Comparison of ENCODE assay signal across 31 cellular contexts in genomic region chr1:101964708-101965107, GRCh38. TPM values are rescaled to one million over a fixed set of nuclear protein-coding genes. Genes with fewer than 3 reads are reported as not detected.
"Had no signal": no experiment of that assay in that cellular context is flagged by ENCODE, and none has a peak within 500 bp of the region (broad histone marks: within the 10 kb centered on the region; RNA-seq: fewer than 3 reads in every experiment).

No MANE protein-coding gene starts in this region.

- H3K27ac ChIP-seq: foreskin keratinocyte, left ventricle myocardium inferior, sigmoid colon, stomach, suprapubic skin, transverse colon, WERI-Rb-1 had no signal

- FAIRE-seq: endometrium, urothelium cell line had no signal

- H3K4me3 ChIP-seq: left ventricle myocardium inferior, sigmoid colon, smooth muscle cell, stomach, suprapubic skin, transverse colon had no signal

- H3K9me3 ChIP-seq: left ventricle myocardium inferior, sigmoid colon, stomach, suprapubic skin, transverse colon had no signal

- H3K36me3 ChIP-seq: left ventricle myocardium inferior, sigmoid colon, stomach, suprapubic skin, transverse colon, WERI-Rb-1 had no signal

- H3K27me3 ChIP-seq: foreskin keratinocyte, sigmoid colon, stomach, suprapubic skin, transverse colon had no signal

- DNase-seq: activated CD4-positive, alpha-beta T cell treated with anti-CD3 and anti-CD28 coated beads, Interleukin-2, amount 10 ng/mL, durations not matched to agents 7 days and 5 days; activated CD4-positive, CD25-positive, alpha-beta regulatory T cell treated with anti-CD3 and anti-CD28 coated beads, Interleukin-2, amount 50 U/mL, for 72 hours; activated CD8-positive, alpha-beta memory T cell treated with anti-CD3 and anti-CD28 coated beads, Interleukin-2, amount 10 ng/mL, durations not matched to agents 7 days and 5 days; activated CD8-positive, alpha-beta T cell treated with anti-CD3 and anti-CD28 coated beads for 36 hours; activated effector memory CD4-positive, alpha-beta T cell treated with anti-CD3 and anti-CD28 coated beads, Interleukin-2, amount 50 U/mL, for 16 hours; activated naive CD4-positive, alpha-beta T cell treated with anti-CD3 and anti-CD28 coated beads, Interleukin-2, amount 10 ng/mL, durations not matched to agents 7 days and 5 days; activated naive CD8-positive, alpha-beta T cell treated with anti-CD3 and anti-CD28 coated beads, Interleukin-2, amount 50 U/mL, for 24 hours; activated T-cell treated with anti-CD3 and anti-CD28 coated beads for 4 hours; effector CD4-positive, alpha-beta T cell; erythroblast; foreskin keratinocyte; glutamatergic neuron; left ventricle myocardium inferior; midbrain; natural killer cell; retina; sigmoid colon; stimulated activated CD4-positive, alpha-beta T cell treated with anti-CD3 and anti-CD28 coated beads, Interleukin-15, amount 100 ng/mL, for 24 hours; stomach; transverse colon; WERI-Rb-1 had no signal

- ATAC-seq: activated CD8-positive, alpha-beta memory T cell treated with anti-CD3 and anti-CD28 coated beads, Interleukin-2, amount 10 ng/mL, durations not matched to agents 7 days and 5 days; activated CD8-positive, alpha-beta T cell treated with anti-CD3 and anti-CD28 coated beads for 36 hours; activated naive CD8-positive, alpha-beta T cell treated with anti-CD3 and anti-CD28 coated beads, Interleukin-2, amount 50 U/mL, for 24 hours; foreskin keratinocyte; natural killer cell; stimulated activated memory B cell treated with anti-CD40 and anti-IgM and Interleukin-4, amounts not matched to agents 10 μg/mL and 1 μg/mL and 100 μg/mL, for 72 hours had no signal

- H3K4me1 ChIP-seq: foreskin keratinocyte, left ventricle myocardium inferior, sigmoid colon, stomach, suprapubic skin, transverse colon had no signal

RNA-seq across cellular contexts. Expression of gene OLFM3, which starts 32.0 kb away (rescaled TPM):
- total RNA-seq: activated CD4-positive, alpha-beta T cell treated with anti-CD3 and anti-CD28 coated beads, Interleukin-2, amount 10 ng/mL, durations not matched to agents 7 days and 5 days; activated CD8-positive, alpha-beta memory T cell treated with anti-CD3 and anti-CD28 coated beads, Interleukin-2, amount 10 ng/mL, durations not matched to agents 7 days and 5 days; activated CD8-positive, alpha-beta T cell treated with anti-CD3 and anti-CD28 coated beads for 36 hours; cardiac septum; chondrocyte; fibroblast of lung; foreskin keratinocyte; left ventricle myocardium inferior; lung microvascular endothelial cell; natural killer cell; osteocyte; suprapubic skin had no signal
- polyA plus RNA-seq: fibroblast of lung, foreskin keratinocyte had no signal
